In the genomic region with DNA sequence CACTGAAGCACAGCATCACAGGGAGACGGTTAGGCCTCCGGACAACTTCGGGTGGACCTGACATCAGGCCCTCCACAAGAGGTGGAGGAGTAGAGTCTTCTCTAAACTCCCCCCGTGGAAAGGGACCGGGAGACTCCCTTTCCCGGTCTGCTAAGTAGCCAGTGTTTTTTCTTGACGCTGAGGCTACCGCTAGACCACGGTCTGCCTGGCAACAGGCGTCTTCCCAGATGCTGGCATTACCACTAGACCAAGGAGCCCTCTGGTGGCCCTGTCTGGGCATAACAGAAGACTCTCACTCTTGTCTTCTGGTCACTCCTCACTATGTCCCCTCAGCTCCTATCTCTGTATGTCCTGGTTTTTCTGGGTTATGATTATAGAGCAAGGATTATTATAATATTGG, we compare ENCODE assay signal across 8 cellular contexts.
DNase-seq lines count a peak whose midpoint lies in the region; ATAC-seq, FAIRE-seq and TF ChIP-seq lines count a peak whose summit lies in the region.
"Not testable (repeated sequence)": the region's sequence is repeated elsewhere in the genome, so short reads cannot be mapped to it uniquely, and the experiment has no call there.

No MANE protein-coding gene starts in this region.

- not testable (repeated sequence) for H3K27ac Mint-ChIP-seq in activated CD8-positive, alpha-beta T cell treated with anti-CD3 and anti-CD28 coated beads for 36 hours

- H3K9me3 Mint-ChIP-seq in activated CD8-positive, alpha-beta T cell treated with anti-CD3 and anti-CD28 coated beads for 36 hours, result not testable (repeated sequence)

- not testable (repeated sequence) for H2BK12ac ChIP-seq in H1 (ENCODE audit: low read depth, low read length)

- H3K56ac ChIP-seq in H1 (replicated peaks; ENCODE audit: insufficient read length, low read depth, low read length), result not testable (repeated sequence)

- H3K79me2 ChIP-seq in H1 (ENCODE audit: control insufficient read depth in 1 of 2, insufficient read depth in 2 of 2, low read length in 2 of 2), result not testable (repeated sequence)

- not testable (repeated sequence) for H3K27me3 ChIP-seq in RWPE2 (ENCODE audit: insufficient read depth, poor library complexity, severe bottlenecking); H1 (replicated peaks in 1 of 4; ENCODE audit: control insufficient read depth in 3 of 4, extremely low read depth in 1 of 4, insufficient read depth in 3 of 4, low read length in 3 of 4); right lobe of liver; testis

- not testable (repeated sequence) for H3K4me3 Mint-ChIP-seq in activated CD8-positive, alpha-beta T cell treated with anti-CD3 and anti-CD28 coated beads for 36 hours

- not testable (repeated sequence) for H3K4me2 ChIP-seq in H1 (ENCODE audit: insufficient read depth in 1 of 2, low read depth in 2 of 2, low read length in 2 of 2)

- H3K4me1 Mint-ChIP-seq in activated CD8-positive, alpha-beta T cell treated with anti-CD3 and anti-CD28 coated beads for 36 hours (ENCODE audit: low read depth), result not testable (repeated sequence)

- not testable (repeated sequence) for H3K27me3 Mint-ChIP-seq in activated CD8-positive, alpha-beta T cell treated with anti-CD3 and anti-CD28 coated beads for 36 hours

- H4K5ac ChIP-seq in H1 (ENCODE audit: insufficient read length, low read depth, low read length), result not testable (repeated sequence)

- H3K4me3 ChIP-seq in RWPE2 (ENCODE audit: severe bottlenecking); H1 (ENCODE audit: extremely low read depth in 1 of 4, insufficient read depth in 2 of 4, low read depth in 3 of 4, low read length in 4 of 4); right lobe of liver; testis: not testable (repeated sequence)

- H3K9ac ChIP-seq in H1 (replicated peaks in 1 of 4; ENCODE audit: extremely low read depth in 1 of 4, low read depth in 3 of 4, low read length in 3 of 4), result not testable (repeated sequence)

- not testable (repeated sequence) for H3K9me3 ChIP-seq in RWPE2 (ENCODE audit: severe bottlenecking); H1 (ENCODE audit: insufficient read depth in 2 of 2, low read depth in 1 of 2, low read length in 1 of 2); right lobe of liver; testis

- H2AFZ ChIP-seq in H1 (ENCODE audit: low read length), result not testable (repeated sequence)

- H2BK120ac ChIP-seq in H1 (replicated peaks; ENCODE audit: low read depth, low read length), result not testable (repeated sequence)

- not testable (repeated sequence) for H4K20me1 ChIP-seq in H1 (replicated peaks in 1 of 2; ENCODE audit: control insufficient read depth in 1 of 2, insufficient read depth in 2 of 2, low read length in 2 of 2)

- peak; percentile 56 to 72 for TF ChIP-seq RAD21 in H1 (IDR thresholded peaks at IDR 0.05 in 1 of 2, conservative IDR thresholded peaks at IDR 0.05 in 1 of 2; ENCODE audit: low read depth in 2 of 2, low read length in 2 of 2)

- not testable (repeated sequence) for H3K4me1 ChIP-seq in RWPE2 (ENCODE audit: insufficient read depth, poor library complexity, severe bottlenecking); H1 (replicated peaks in 1 of 4; ENCODE audit: control insufficient read depth in 3 of 4, insufficient read depth in 4 of 4, low read length in 3 of 4); right lobe of liver; testis

- H3K23ac ChIP-seq in H1 (ENCODE audit: insufficient read length), result not testable (repeated sequence)

- TF ChIP-seq CTCF in RWPE2 (IDR thresholded peaks at IDR 0.05; ENCODE audit: poor library complexity, severe bottlenecking), result peak; percentile 30
- TF ChIP-seq CTCF in activated CD8-positive, alpha-beta T cell treated with anti-CD3 and anti-CD28 coated beads for 36 hours (IDR thresholded peaks at IDR 0.05); testis (IDR thresholded peaks at IDR 0.05): not testable (repeated sequence)
- TF ChIP-seq CTCF in H1 (IDR thresholded peaks at IDR 0.05; ENCODE audit: control extremely low read depth in 1 of 3, insufficient read depth in 1 of 3, low read depth in 1 of 3, low read length in 3 of 3), result peak in 2 of 3 experiments; percentile 34 to 35; a peak in 2 of 4 replicates
- TF ChIP-seq CTCF in right lobe of liver (IDR thresholded peaks at IDR 0.05), result peak; percentile 10 to 53 (median 36)

- not testable (repeated sequence) for H3K14ac ChIP-seq in H1 (ENCODE audit: insufficient read length)

- not testable (repeated sequence) for H4K91ac ChIP-seq in H1 (replicated peaks; ENCODE audit: insufficient read length, low read length)

- H3K18ac ChIP-seq in H1 (ENCODE audit: extremely low read depth, low read length), result not testable (repeated sequence)

- not testable (repeated sequence) for TF ChIP-seq POLR2A in H1 (IDR thresholded peaks at IDR 0.05; ENCODE audit: control extremely low read depth in 1 of 2, low read depth in 2 of 2, low read length in 2 of 2); right lobe of liver (IDR thresholded peaks at IDR 0.05); testis (IDR thresholded peaks at IDR 0.05)

- not testable (repeated sequence) for H2BK15ac ChIP-seq in H1 (ENCODE audit: low read length)

- H3K79me1 ChIP-seq in H1 (ENCODE audit: low read depth, low read length), result not testable (repeated sequence)

- not testable (repeated sequence) for H3K27ac ChIP-seq in RWPE2 (ENCODE audit: poor library complexity, severe bottlenecking); H1 (ENCODE audit: low read depth, low read length); right lobe of liver; testis

- CTCF ChIA-PET in activated CD8-positive, alpha-beta T cell treated with anti-CD3 and anti-CD28 coated beads for 36 hours (lab: Charles Lee); H1 (lab: Charles Lee; ENCODE audit: partially characterized antibody): not testable (repeated sequence)

- peak; percentile 79 for FAIRE-seq in H1 (lab: Jason Lieb, UNC)

- not testable (repeated sequence) for H4K8ac ChIP-seq in H1 (ENCODE audit: extremely low read depth, insufficient read depth, low read length)

- intact Hi-C loops in activated CD8-positive, alpha-beta T cell treated with anti-CD3 and anti-CD28 coated beads for 36 hours (cut with micrococcal nuclease); right lobe of liver (cut with DNase I); testis (cut with DNase I; ENCODE audit: low total_unique reads): not testable (repeated sequence)

- DNase-seq in DMS53 (lab: John Stamatoyannopoulos, UW), result peak; percentile 61
- peak; percentile 0 for DNase-seq in HS-27A (ENCODE audit: low read depth)
- DNase-seq in NCI-H2171 treated with DMSO at 0.1 percent for 48 hours (lab: John Stamatoyannopoulos, UW), result peak; percentile 2
- not testable (repeated sequence) for DNase-seq in RWPE2 (ENCODE audit: low spot score)
- peak; percentile 3 for DNase-seq in activated CD8-positive, alpha-beta T cell treated with anti-CD3 and anti-CD28 coated beads for 36 hours
- DNase-seq in H1 (ENCODE audit: low read depth in 1 of 2, low spot score in 2 of 2), result peak in 1 of 2 experiments; percentile 55
- DNase-seq in right lobe of liver, result peak in 2 of 3 donors; percentile 21 to 46
- DNase-seq in testis, result peak; percentile 68

- not testable (repeated sequence) for H3K23me2 ChIP-seq in H1 (ENCODE audit: low read depth, low read length)

- H2BK5ac ChIP-seq in H1 (ENCODE audit: low read depth, low read length), result not testable (repeated sequence)

- not testable (repeated sequence) for ATAC-seq in RWPE2 (ENCODE audit: low read depth); activated CD8-positive, alpha-beta T cell treated with anti-CD3 and anti-CD28 coated beads for 36 hours; right lobe of liver

- no CpG with 5 or more reads among the region's 10 CpGs for WGBS in H1 (ENCODE audit: extremely low coverage in 1 of 2, insufficient coverage in 1 of 2, insufficient read length in 1 of 2, insufficient replicate concordance in 2 of 2, low coverage in 1 of 2, low lambda C conversion rate in 2 of 2, missing lambda C conversion rate in 1 of 2), 2 experiments
- WGBS in right lobe of liver (ENCODE audit: insufficient coverage, low coverage, low lambda C conversion rate, missing lambda C conversion rate), result 63% methylated on average over 3 of the region's 10 CpGs
- WGBS in testis, 2 donors, result 65 to 76% methylated on average over 5 to 6 of the region's 10 CpGs

- H3K36me3 ChIP-seq in RWPE2 (ENCODE audit: low read depth); H1 (ENCODE audit: control insufficient read depth in 2 of 4, insufficient read depth in 4 of 4, low read length in 3 of 4); right lobe of liver; testis (ENCODE audit: low read depth, missing control alignments): not testable (repeated sequence)

- H2BK20ac ChIP-seq in H1 (ENCODE audit: low read length), result not testable (repeated sequence)

- POLR2A ChIA-PET in activated CD8-positive, alpha-beta T cell treated with anti-CD3 and anti-CD28 coated beads for 36 hours (lab: Charles Lee); H1 (lab: Charles Lee; ENCODE audit: partially characterized antibody): not testable (repeated sequence)

- H2AK5ac ChIP-seq in H1 (ENCODE audit: low read depth, low read length), result not testable (repeated sequence)

- TF ChIP-seq EP300 in H1 (IDR thresholded peaks at IDR 0.05; ENCODE audit: borderline replicate concordance in 1 of 2, low read depth in 2 of 2, low read length in 2 of 2), result not testable (repeated sequence)

- H3K4ac ChIP-seq in H1 (replicated peaks; ENCODE audit: insufficient read length, low read depth, low read length), result not testable (repeated sequence)

- H3K36me3 Mint-ChIP-seq in activated CD8-positive, alpha-beta T cell treated with anti-CD3 and anti-CD28 coated beads for 36 hours (ENCODE audit: low read depth), result not testable (repeated sequence)

TF ChIP-seq in H1, 55 proteins besides CTCF, POLR2A, EP300 and RAD21:
- TF ChIP-seq RFX5 (IDR thresholded peaks at IDR 0.05; ENCODE audit: borderline replicate concordance, low read depth, low read length), result peak; percentile 79; the same call in 1 of the 2 replicates
TF ChIP-seq in H1: peak in this region for 1; not testable (repeated sequence) for 54.
